Comparison of ENCODE assay signal across 3 cellular contexts in the genomic region with DNA sequence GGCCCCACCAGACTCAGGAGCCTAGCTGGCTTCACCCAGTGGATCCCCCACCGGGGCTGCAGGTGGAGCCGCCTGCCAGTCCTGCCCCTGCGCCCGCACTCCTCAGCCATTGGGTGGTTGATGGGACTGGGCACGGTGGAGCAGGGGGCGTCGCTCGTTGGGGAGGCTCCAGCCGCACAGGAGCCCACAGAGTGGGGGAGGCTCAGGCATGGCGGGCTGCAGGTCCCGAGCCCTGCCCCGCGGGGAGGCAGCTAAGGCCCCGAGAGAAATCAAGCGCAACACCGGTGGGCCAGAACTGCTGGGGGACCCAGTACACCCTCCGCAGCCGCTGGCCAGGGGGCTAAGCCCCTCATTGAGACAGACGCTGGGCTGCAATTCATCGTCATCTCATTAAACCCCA.
"Had no signal": no experiment of that assay in that cellular context is flagged by ENCODE, and none has a peak within 500 bp of the region (broad histone marks: within the 10 kb centered on the region; RNA-seq: fewer than 3 reads in every experiment).

No MANE protein-coding gene starts in this region.

- H3K27ac ChIP-seq: HL-60 had no signal

- DNase-seq: IMR-90 had no signal

- H3K4me3 ChIP-seq: K562 had no signal
